27 cellular contexts compared by ENCODE assay signal in genomic region chr5:135964670-135965320, GRCh38. TPM values are rescaled to one million over a fixed set of nuclear protein-coding genes. Genes with fewer than 3 reads are reported as not detected.
DNase-seq lines count a peak whose midpoint lies in the region; ATAC-seq and TF ChIP-seq lines count a peak whose summit lies in the region.
"Had no signal": no experiment of that assay in that cellular context is flagged by ENCODE, and none has a peak within 500 bp of the region (broad histone marks: within the 10 kb centered on the region; RNA-seq: fewer than 3 reads in every experiment).

No MANE protein-coding gene starts in this region.

- H3K36me3 Mint-ChIP-seq in neural progenitor cell: no peaks in the 10 kb centered on the region
- H3K36me3 Mint-ChIP-seq: memory B cell, naive B cell, type B pancreatic cell had no signal

- H3K36me3 ChIP-seq in testis (ENCODE audit: low read depth, missing control alignments) (no peaks in the 10 kb centered on the region), neural progenitor cell (no peaks in the 10 kb centered on the region)
- H3K36me3 ChIP-seq: breast epithelium, SJSA1 had no signal

- no peak overlapping the region for H2AFZ ChIP-seq in neural progenitor cell (replicated peaks)
- H2AFZ ChIP-seq: GM23338 had no signal

- H3K4me3 Mint-ChIP-seq in neural progenitor cell: no peak overlapping the region
- H3K4me3 Mint-ChIP-seq: GM23338, memory B cell, naive B cell, T-helper 17 cell, type B pancreatic cell had no signal

- H3K27me3 ChIP-seq in testis (no peaks in the 10 kb centered on the region), neural progenitor cell (no peaks in the 10 kb centered on the region)
- H3K27me3 ChIP-seq: breast epithelium, SJSA1 had no signal

- H3K79me2 ChIP-seq in neural progenitor cell (ENCODE audit: low read depth): no peaks in the 10 kb centered on the region

- H3K4me1 Mint-ChIP-seq in neural progenitor cell: peaks cover 3% of the 10 kb centered on the region
- H3K4me1 Mint-ChIP-seq: naive B cell, T-helper 17 cell had no signal

- no peaks in the 10 kb centered on the region for H4K20me1 ChIP-seq in neural progenitor cell (ENCODE audit: low read depth)

- no peak overlapping the region for H3K27ac Mint-ChIP-seq in neural progenitor cell
- H3K27ac Mint-ChIP-seq: GM23338, memory B cell, T-helper 17 cell, type B pancreatic cell had no signal

- H3K9me3 ChIP-seq in testis (no peaks in the 10 kb centered on the region), neural progenitor cell (ENCODE audit: low read depth) (no peaks in the 10 kb centered on the region)
- H3K9me3 ChIP-seq: breast epithelium, SJSA1 had no signal

- H3K4me3 ChIP-seq in testis: no peak overlapping the region
- H3K4me3 ChIP-seq in coronary artery: no peak overlapping the region
- no peak overlapping the region for H3K4me3 ChIP-seq in neural progenitor cell
- H3K4me3 ChIP-seq: breast epithelium, dorsolateral prefrontal cortex, GM23338, K562, SJSA1 had no signal

- H3K9ac ChIP-seq in neural progenitor cell: no peak overlapping the region

- ATAC-seq in SK-N-SH treated with all-trans-retinoic acid at 6 μM for 48 hours: peak; percentile 77
- ATAC-seq: GM23338; K562; Panc1; stimulated activated naive CD8-positive, alpha-beta T cell treated with anti-CD3 and anti-CD28 coated beads, Interleukin-15, Interleukin-2, amounts not matched to agents 100 U/mL and 50 U/mL, for 24 hours; T-helper 17 cell had no signal

- no peaks in the 10 kb centered on the region for H3K9me3 Mint-ChIP-seq in neural progenitor cell
- H3K9me3 Mint-ChIP-seq: GM23338, type B pancreatic cell had no signal

- no peaks in the 10 kb centered on the region for H3F3A ChIP-seq in neural progenitor cell (ENCODE audit: low read depth)

- TF ChIP-seq CTCF in testis (IDR thresholded peaks at IDR 0.05) (no peak), coronary artery (IDR thresholded peaks at IDR 0.05) (no peak), neural progenitor cell (IDR thresholded peaks at IDR 0.05) (no peak)

- H3K27me3 Mint-ChIP-seq in neural progenitor cell (ENCODE audit: insufficient read depth, low read depth): peaks cover 2% of the 10 kb centered on the region

- H3K4me1 ChIP-seq in testis (no peaks in the 10 kb centered on the region), neural progenitor cell (no peaks in the 10 kb centered on the region)
- H3K4me1 ChIP-seq: breast epithelium had no signal

- no peak for TF ChIP-seq POLR2A in testis (IDR thresholded peaks at IDR 0.05)

- intact Hi-C loops in testis (cut with DNase I; ENCODE audit: low total_unique reads): no loop called here

- no peak overlapping the region for H3K27ac ChIP-seq in testis
- H3K27ac ChIP-seq in coronary artery: no peak overlapping the region
- no peak overlapping the region for H3K27ac ChIP-seq in neural progenitor cell
- H3K27ac ChIP-seq: breast epithelium, dorsolateral prefrontal cortex, SJSA1, VCaP had no signal

- 48 to 60% methylated on average over 1 of the region's 1 CpG for WGBS in testis, 2 donors

- H3K4me2 ChIP-seq in neural progenitor cell: no peak overlapping the region
- H3K4me2 ChIP-seq: GM23338 had no signal

- DNase-seq in NOMO-1 treated with DMSO at 0.1 percent for 48 hours (lab: John Stamatoyannopoulos, UW; ENCODE audit: unreplicated experiment) (peak; percentile 29), NOMO-1 treated with dmso at 0.1 percent for 144 hours (lab: John Stamatoyannopoulos, UW; ENCODE audit: unreplicated experiment) (no peak), fibroblast of peridontal ligament (ENCODE audit: extremely low read depth) (peak; percentile 94), cortex of kidney (lab: John Stamatoyannopoulos, UW) (no peak), testis (no peak), coronary artery (ENCODE audit: low spot score) (no peak), neural progenitor cell (ENCODE audit: low spot score) (no peak)
- DNase-seq: 8988T; activated CD4-positive, alpha-beta T cell treated with anti-CD3 and anti-CD28 coated beads, Interleukin-2, amount 50 U/mL, for 1 hour; activated CD8-positive, alpha-beta memory T cell treated with anti-CD3 and anti-CD28 coated beads, Interleukin-2, amount 50 U/mL, for 48 hours; C1 segment of cervical spinal cord; dorsolateral prefrontal cortex; naive B cell; NCI-H187; NCI-H774; stimulated activated naive CD8-positive, alpha-beta T cell treated with anti-CD3 and anti-CD28 coated beads, Interleukin-15, Interleukin-2, amounts not matched to agents 100 U/mL and 50 U/mL, for 24 hours; T-helper 17 cell had no signal

TF ChIP-seq in SK-N-SH treated with all-trans-retinoic acid at 6 μM for 48 hours, 23 proteins besides CTCF, POLR2A, EP300 and RAD21:
- no peak for TF ChIP-seq ARNTL (CRISPR knock-in tag; IDR thresholded peaks at IDR 0.05; ENCODE audit: borderline replicate concordance, low read depth)
- TF ChIP-seq ZNF70 (CRISPR knock-in tag; IDR thresholded peaks at IDR 0.05): no peak
- TF ChIP-seq GLIS3 (CRISPR knock-in tag; IDR thresholded peaks at IDR 0.05): no peak
- no peak for TF ChIP-seq OSR1 (CRISPR knock-in tag; IDR thresholded peaks at IDR 0.05)
- TF ChIP-seq ZNF8 (CRISPR knock-in tag; IDR thresholded peaks at IDR 0.05): no peak
- TF ChIP-seq POU6F1 (CRISPR knock-in tag; IDR thresholded peaks at IDR 0.05; ENCODE audit: borderline replicate concordance, low read depth): no peak
- TF ChIP-seq RARB (CRISPR knock-in tag; IDR thresholded peaks at IDR 0.05): no peak
- TF ChIP-seq ZFP30 (CRISPR knock-in tag; IDR thresholded peaks at IDR 0.05): no peak
- no peak for TF ChIP-seq ZNF565 (CRISPR knock-in tag; conservative IDR thresholded peaks at IDR 0.05; ENCODE audit: low read depth)
TF ChIP-seq in SK-N-SH treated with all-trans-retinoic acid at 6 μM for 48 hours: peak in this region for 0.

RNA-seq across cellular contexts. Expression of gene LECT2, which starts 10.0 kb away (rescaled TPM):
- total RNA-seq in testis (1 to 10 TPM in 1 of 2 donors, under 1 TPM in 1; 0.87 to 6.6 TPM), neural progenitor cell (ENCODE audit: low replicate concordance) (not detected in 2 replicates)
- 14.5 TPM for polyA plus RNA-seq in testis (ENCODE audit: insufficient read depth, low read depth, low replicate concordance)
- total RNA-seq: breast epithelium, dorsolateral prefrontal cortex, GM23338, K562, osteoblast, SJSA1, T-helper 17 cell had no signal
- polyA plus RNA-seq: K562 had no signal

Comparison
In these comparisons a context has a peak if more than half of its experiments do, and no peak if none do; other contexts are left out.
1. DNase-seq: peak in NOMO-1 treated with DMSO at 0.1 percent for 48 hours (single experiment) and fibroblast of peridontal ligament (single experiment); none in NOMO-1 treated with dmso at 0.1 percent for 144 hours (single experiment), cortex of kidney (single experiment), testis (single experiment), coronary artery (single experiment) and neural progenitor cell (single experiment).